Comparison of ENCODE assay signal across 8 cellular contexts in the genomic region with DNA sequence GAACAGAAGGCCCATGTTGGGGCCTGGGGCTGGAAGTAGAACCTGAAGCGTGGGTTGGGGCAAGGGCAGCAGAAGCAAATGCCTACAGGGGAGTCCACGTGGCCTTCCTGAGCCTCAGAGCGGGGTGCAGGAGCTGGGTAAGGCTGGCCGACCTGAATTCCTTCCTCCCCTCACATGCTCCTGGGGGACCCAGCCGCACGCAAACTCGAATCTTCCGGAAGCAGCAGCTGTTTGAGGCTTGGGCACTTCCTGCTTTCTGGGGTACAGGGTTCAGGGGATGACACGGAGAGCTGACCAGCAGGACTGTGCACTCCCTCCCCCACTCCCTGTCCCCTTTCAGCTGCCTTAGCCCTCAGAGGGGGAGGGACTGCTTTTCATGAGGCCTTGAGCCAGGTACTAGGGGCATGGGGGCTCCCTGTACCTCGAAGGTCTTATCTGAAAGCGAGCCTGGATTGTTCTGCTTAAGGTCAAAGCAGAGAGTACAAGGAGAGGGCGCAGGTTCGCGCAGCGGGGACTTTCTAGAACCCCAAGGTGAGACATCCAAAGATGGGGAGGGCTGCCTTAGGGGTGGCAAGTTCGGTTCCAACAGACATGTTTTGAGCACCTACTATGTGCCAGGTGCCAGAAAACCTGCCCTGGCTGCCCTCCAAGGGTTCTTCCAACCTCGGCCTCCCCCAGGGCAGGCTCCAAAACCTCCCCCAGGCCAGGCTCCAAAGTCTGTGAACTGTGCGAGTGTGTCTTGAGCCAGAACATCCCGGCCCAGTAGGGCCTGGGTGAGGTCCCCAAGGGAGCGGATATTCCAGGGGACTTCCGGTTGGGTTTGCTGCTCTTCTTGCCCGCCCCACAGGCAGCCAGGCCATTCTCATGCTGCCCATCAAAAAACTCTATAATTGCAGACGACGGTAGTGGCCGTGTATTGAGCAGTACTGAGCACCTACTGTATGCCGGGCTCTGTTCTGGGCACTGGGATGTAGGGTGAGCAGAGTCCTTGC. TPM values are rescaled to one million over a fixed set of nuclear protein-coding genes. Genes with fewer than 3 reads are reported as not detected.
DNase-seq lines count a peak whose midpoint lies in the region; ATAC-seq and TF ChIP-seq lines count a peak whose summit lies in the region.

No MANE protein-coding gene starts in this region.

- peak overlapping the region in 1 of 4 donors; percentile 25 for H3K4me3 ChIP-seq in esophagus muscularis mucosa

- peak; percentile 80 for ATAC-seq in sciatic nerve
- ATAC-seq in HG02588 (IDR thresholded peaks at IDR 0.05; ENCODE audit: unreplicated experiment): no peak
- no peak for ATAC-seq in HG02885 (IDR thresholded peaks at IDR 0.05; ENCODE audit: poor library complexity, unreplicated experiment)

- H3K9me3 ChIP-seq in esophagus muscularis mucosa: no peaks in the 10 kb centered on the region

- H3K36me3 Mint-ChIP-seq in Calu3 (ENCODE audit: insufficient read depth, unreplicated experiment): no peaks in the 10 kb centered on the region

- H3K36me3 ChIP-seq in esophagus muscularis mucosa: no peaks in the 10 kb centered on the region

- peak overlapping the region in 3 of 4 donors; percentile 37 to 52 (median 43) for H3K27ac ChIP-seq in esophagus muscularis mucosa (replicated peaks in 1 of 4)

- TF ChIP-seq EP300 in esophagus muscularis mucosa (IDR thresholded peaks at IDR 0.05): no peak

- H3K4me1 Mint-ChIP-seq in Calu3 (ENCODE audit: low read depth, unreplicated experiment): no peaks in the 10 kb centered on the region

- no TSS peak for BruUV-seq in Calu3 (replicated peaks; lab: Mats Ljungman, UMichigan)

- no peaks in the 10 kb centered on the region for H3K4me1 ChIP-seq in esophagus muscularis mucosa

- CTCF ChIA-PET in Calu3 (lab: Charles Lee): no interaction called here

- H3K27me3 ChIP-seq in esophagus muscularis mucosa: peaks cover 0 to 21% (median 0%) of the 10 kb centered on the region in 4 donors

- no peak overlapping the region for H3K27ac Mint-ChIP-seq in Calu3 (ENCODE audit: unreplicated experiment)

- TF ChIP-seq POLR2A in esophagus muscularis mucosa (IDR thresholded peaks at IDR 0.05; ENCODE audit: low read depth): no peak

- H3K27me3 Mint-ChIP-seq in Calu3 (ENCODE audit: unreplicated experiment): peaks cover 50% of the 10 kb centered on the region

- no peak for TF ChIP-seq CTCF in GM13976 (IDR thresholded peaks at IDR 0.05; ENCODE audit: borderline replicate concordance, control extremely low read depth, extremely low read depth, insufficient read depth, missing control alignments)
- no peak for TF ChIP-seq CTCF in esophagus muscularis mucosa (IDR thresholded peaks at IDR 0.05)
- no peak for TF ChIP-seq CTCF in Calu3 (IDR thresholded peaks at IDR 0.05; ENCODE audit: unreplicated experiment)

- H3K4me3 Mint-ChIP-seq in Calu3 (ENCODE audit: low read depth, unreplicated experiment): no peak overlapping the region

- no peaks in the 10 kb centered on the region for H3K9me3 Mint-ChIP-seq in Calu3 (ENCODE audit: low read depth, unreplicated experiment)

- 78% methylated on average over 16 of the region's 26 CpGs for WGBS in esophagus muscularis mucosa

- in situ Hi-C loops in GM13976 (cut with MboI; ENCODE audit: low sequenced_read_pairs, unreplicated experiment): no loop called here

- intact Hi-C loops in esophagus muscularis mucosa (cut with DNase I): no loop called here
- intact Hi-C loops in sciatic nerve (cut with DNase I): no loop called here
- intact Hi-C loops in Calu3 (cut with micrococcal nuclease; ENCODE audit: unreplicated experiment): no loop called here

- DNase-seq in GM13976 (ENCODE audit: low spot score) (peak; percentile 77), NOMO-1 (lab: John Stamatoyannopoulos, UW; ENCODE audit: unreplicated experiment in 2 of 2) (peak; percentile 75 to 76), esophagus muscularis mucosa (ENCODE audit: extremely low spot score) (no peak), sciatic nerve (ENCODE audit: low spot score) (no peak), NCI-H69 (lab: John Stamatoyannopoulos, UW) (no peak), Calu3 (no peak)

RNA-seq across cellular contexts. Expression of gene NCF4, which starts 1.7 kb away (rescaled TPM):
- total RNA-seq in esophagus muscularis mucosa: 10 to 100 TPM in 3 of 4 donors, 1 to 10 TPM in 1; 8.4 to 26.0 (median 14.2) TPM
- total RNA-seq in sciatic nerve: 30.4 TPM
- total RNA-seq in Calu3 (2022): 0.54 TPM in 1 of 2 replicates, not detected in the other

RNA-seq across cellular contexts. Expression of gene PVALB, which starts 45.7 kb away (rescaled TPM):
- total RNA-seq in esophagus muscularis mucosa (not detected), sciatic nerve (not detected), Calu3 (2022) (not detected in 2 replicates)

RNA-seq across cellular contexts. Expression of gene CSF2RB, which starts 50.9 kb away (rescaled TPM):
- total RNA-seq in esophagus muscularis mucosa (10 to 100 TPM in 1 of 4 donors, 1 to 10 TPM in 3; 4.6 to 19.4 (median 6.2) TPM), sciatic nerve (10.1 TPM), Calu3 (2022) (not detected in 2 replicates)

Comparison
In these comparisons a context has a peak if more than half of its experiments do, and no peak if none do; other contexts are left out.
1. DNase-seq: peak in GM13976 (single experiment) and NOMO-1 (2 of 2); none in esophagus muscularis mucosa (single experiment), sciatic nerve (single experiment), NCI-H69 (single experiment) and Calu3 (single experiment).